In the genomic region with DNA sequence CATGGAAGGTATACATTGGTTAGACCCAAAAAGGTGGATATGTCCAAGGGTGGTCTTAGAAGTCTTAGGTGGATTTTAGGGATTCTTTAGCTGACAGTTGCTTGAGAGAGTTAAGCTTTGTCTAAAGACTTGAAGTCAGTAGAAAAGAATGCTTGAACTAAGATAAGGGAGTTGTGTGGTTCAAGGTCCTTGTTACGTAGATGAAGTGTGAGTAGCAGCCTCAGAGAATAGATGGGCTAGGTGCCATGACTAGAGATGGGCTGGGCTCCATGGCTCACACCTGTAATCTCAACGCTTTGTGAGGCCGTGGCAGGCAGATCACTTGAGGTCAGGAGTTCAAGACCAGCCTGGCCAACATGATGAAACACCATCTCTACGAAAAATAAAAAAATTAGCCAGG, we compare ENCODE assay signal across 10 cellular contexts. TPM values are rescaled to one million over a fixed set of nuclear protein-coding genes. Genes with fewer than 3 reads are reported as not detected.
A peak's percentile ranks its signal among the peaks of the same experiment; 100 is the strongest.
DNase-seq lines count a peak whose midpoint lies in the region; ATAC-seq and TF ChIP-seq lines count a peak whose summit lies in the region.
"Had no signal": no experiment of that assay in that cellular context is flagged by ENCODE, and none has a peak within 500 bp of the region (broad histone marks: within the 10 kb centered on the region; RNA-seq: fewer than 3 reads in every experiment).

No MANE protein-coding gene starts in this region.

- CTCF ChIA-PET in activated naive CD4-positive, alpha-beta T cell treated with anti-CD3 and anti-CD28 coated beads for 36 hours (lab: Charles Lee): interaction anchor here (0.8 to 2.0 kb wide), 2 partner anchors 37 to 142 kb away, joined by 3 to 8 read pairs; no protein-coding TSS in a partner anchor
- CTCF ChIA-PET in activated CD8-positive, alpha-beta T cell treated with anti-CD3 and anti-CD28 coated beads for 36 hours (lab: Charles Lee): no interaction called here

- no peak overlapping the region for H3K27ac Mint-ChIP-seq in activated naive CD4-positive, alpha-beta T cell treated with anti-CD3 and anti-CD28 coated beads for 36 hours
- H3K27ac Mint-ChIP-seq in activated CD8-positive, alpha-beta T cell treated with anti-CD3 and anti-CD28 coated beads for 36 hours: no peak overlapping the region
- H3K27ac Mint-ChIP-seq in stimulated activated naive B cell treated with anti-CD40 and anti-IgM and Interleukin-4, amounts not matched to agents 10 μg/mL and 1 μg/mL and 100 μg/mL, for 72 hours: no peak overlapping the region

- H3K4me3 ChIP-seq in fibroblast of pulmonary artery (replicated peaks; ENCODE audit: low read depth, low read length): no peak overlapping the region

- intact Hi-C loops in activated naive CD4-positive, alpha-beta T cell treated with anti-CD3 and anti-CD28 coated beads for 36 hours (cut with micrococcal nuclease): loop anchor here (5.0 kb wide), 2 partner anchors 105 to 625 kb away; a partner anchor contains a TSS
- intact Hi-C loops in activated CD8-positive, alpha-beta T cell treated with anti-CD3 and anti-CD28 coated beads for 36 hours (cut with micrococcal nuclease): no loop called here

- no peak for DNase-seq in activated naive CD4-positive, alpha-beta T cell treated with anti-CD3 and anti-CD28 coated beads for 36 hours
- no peak for DNase-seq in activated naive CD4-positive, alpha-beta T cell treated with Interleukin-2 at 50 U/mL for 16 hours
- no peak for DNase-seq in activated CD8-positive, alpha-beta T cell treated with anti-CD3 and anti-CD28 coated beads for 36 hours
- DNase-seq in fibroblast of pulmonary artery (ENCODE audit: low read depth): peak; percentile 56
- no peak for DNase-seq in stimulated activated naive B cell treated with anti-CD40 and anti-IgM and Interleukin-4, amounts not matched to agents 10 μg/mL and 1 μg/mL and 100 μg/mL, for 72 hours
- no peak for DNase-seq in H4 (ENCODE audit: low spot score)
- DNase-seq in activated gamma-delta T cell (lab: John Stamatoyannopoulos, UW): no peak
- no peak for DNase-seq in amniotic stem cell (lab: John Stamatoyannopoulos, UW)
- DNase-seq: psoas muscle; stimulated activated CD4-positive, alpha-beta T cell treated with anti-CD3 and anti-CD28 coated beads, Interleukin-1b, Interleukin-23, amount 100 ng/mL, for 48 hours had no signal

- POLR2A ChIA-PET in activated CD8-positive, alpha-beta T cell treated with anti-CD3 and anti-CD28 coated beads for 36 hours (lab: Charles Lee): interaction anchor here (1.1 to 1.9 kb wide), 3 partner anchors 30 to 143 kb away, joined by 3 to 4 read pairs (median 3); no protein-coding TSS in a partner anchor

- no peaks in the 10 kb centered on the region for H3K9me3 Mint-ChIP-seq in activated naive CD4-positive, alpha-beta T cell treated with anti-CD3 and anti-CD28 coated beads for 36 hours
- H3K9me3 Mint-ChIP-seq in activated CD8-positive, alpha-beta T cell treated with anti-CD3 and anti-CD28 coated beads for 36 hours: peaks cover 2% of the 10 kb centered on the region
- no peaks in the 10 kb centered on the region for H3K9me3 Mint-ChIP-seq in stimulated activated naive B cell treated with anti-CD40 and anti-IgM and Interleukin-4, amounts not matched to agents 10 μg/mL and 1 μg/mL and 100 μg/mL, for 72 hours

- no peak for TF ChIP-seq CTCF in activated CD8-positive, alpha-beta T cell treated with anti-CD3 and anti-CD28 coated beads for 36 hours (IDR thresholded peaks at IDR 0.05)
- TF ChIP-seq CTCF in fibroblast of pulmonary artery (IDR thresholded peaks at IDR 0.05; ENCODE audit: low read length, missing control alignments): no peak

- peak overlapping the region; percentile 93 for H3K4me3 Mint-ChIP-seq in activated naive CD4-positive, alpha-beta T cell treated with anti-CD3 and anti-CD28 coated beads for 36 hours
- peak overlapping the region; percentile 84 for H3K4me3 Mint-ChIP-seq in activated CD8-positive, alpha-beta T cell treated with anti-CD3 and anti-CD28 coated beads for 36 hours
- H3K4me3 Mint-ChIP-seq in stimulated activated naive B cell treated with anti-CD40 and anti-IgM and Interleukin-4, amounts not matched to agents 10 μg/mL and 1 μg/mL and 100 μg/mL, for 72 hours: peak overlapping the region; percentile 41 to 85

- no peak for ATAC-seq in activated CD8-positive, alpha-beta T cell treated with anti-CD3 and anti-CD28 coated beads for 36 hours
- ATAC-seq in stimulated activated naive B cell treated with anti-CD40 and anti-IgM and Interleukin-4, amounts not matched to agents 10 μg/mL and 1 μg/mL and 100 μg/mL, for 72 hours (replicated peaks): no peak

- H3K27me3 Mint-ChIP-seq in activated naive CD4-positive, alpha-beta T cell treated with anti-CD3 and anti-CD28 coated beads for 36 hours (ENCODE audit: low read depth): no peaks in the 10 kb centered on the region
- H3K27me3 Mint-ChIP-seq in activated CD8-positive, alpha-beta T cell treated with anti-CD3 and anti-CD28 coated beads for 36 hours: no peaks in the 10 kb centered on the region
- peaks cover 0 to 2% of the 10 kb centered on the region in 2 donors for H3K27me3 Mint-ChIP-seq in stimulated activated naive B cell treated with anti-CD40 and anti-IgM and Interleukin-4, amounts not matched to agents 10 μg/mL and 1 μg/mL and 100 μg/mL, for 72 hours

- peaks cover 3% of the 10 kb centered on the region for H3K36me3 Mint-ChIP-seq in activated naive CD4-positive, alpha-beta T cell treated with anti-CD3 and anti-CD28 coated beads for 36 hours (ENCODE audit: low read depth)
- peaks cover 6% of the 10 kb centered on the region for H3K36me3 Mint-ChIP-seq in activated CD8-positive, alpha-beta T cell treated with anti-CD3 and anti-CD28 coated beads for 36 hours (ENCODE audit: low read depth)
- H3K36me3 Mint-ChIP-seq in stimulated activated naive B cell treated with anti-CD40 and anti-IgM and Interleukin-4, amounts not matched to agents 10 μg/mL and 1 μg/mL and 100 μg/mL, for 72 hours: peaks cover 5 to 15% of the 10 kb centered on the region in 2 donors

- H3K4me1 Mint-ChIP-seq in activated naive CD4-positive, alpha-beta T cell treated with anti-CD3 and anti-CD28 coated beads for 36 hours (ENCODE audit: low read depth): peaks cover 19% of the 10 kb centered on the region
- H3K4me1 Mint-ChIP-seq in activated CD8-positive, alpha-beta T cell treated with anti-CD3 and anti-CD28 coated beads for 36 hours (ENCODE audit: low read depth): peaks cover 18% of the 10 kb centered on the region
- peaks cover 18 to 35% of the 10 kb centered on the region in 2 donors for H3K4me1 Mint-ChIP-seq in stimulated activated naive B cell treated with anti-CD40 and anti-IgM and Interleukin-4, amounts not matched to agents 10 μg/mL and 1 μg/mL and 100 μg/mL, for 72 hours

RNA-seq across cellular contexts. Expression of a gene that starts 1.7 kb away (rescaled TPM):
- total RNA-seq in activated naive CD4-positive, alpha-beta T cell treated with anti-CD3 and anti-CD28 coated beads for 36 hours: 10 to 100 TPM; 10.1 TPM
- total RNA-seq in activated CD8-positive, alpha-beta T cell treated with anti-CD3 and anti-CD28 coated beads for 36 hours: 1 to 10 TPM; 6.5 to 6.9 TPM
- 4.3 and 6.3 TPM in 2 replicates for total RNA-seq in H4 (2014; rRNA removed; shearing (Covaris generic))
